Comparison of ENCODE assay signal across 12 cellular contexts in the genomic region with DNA sequence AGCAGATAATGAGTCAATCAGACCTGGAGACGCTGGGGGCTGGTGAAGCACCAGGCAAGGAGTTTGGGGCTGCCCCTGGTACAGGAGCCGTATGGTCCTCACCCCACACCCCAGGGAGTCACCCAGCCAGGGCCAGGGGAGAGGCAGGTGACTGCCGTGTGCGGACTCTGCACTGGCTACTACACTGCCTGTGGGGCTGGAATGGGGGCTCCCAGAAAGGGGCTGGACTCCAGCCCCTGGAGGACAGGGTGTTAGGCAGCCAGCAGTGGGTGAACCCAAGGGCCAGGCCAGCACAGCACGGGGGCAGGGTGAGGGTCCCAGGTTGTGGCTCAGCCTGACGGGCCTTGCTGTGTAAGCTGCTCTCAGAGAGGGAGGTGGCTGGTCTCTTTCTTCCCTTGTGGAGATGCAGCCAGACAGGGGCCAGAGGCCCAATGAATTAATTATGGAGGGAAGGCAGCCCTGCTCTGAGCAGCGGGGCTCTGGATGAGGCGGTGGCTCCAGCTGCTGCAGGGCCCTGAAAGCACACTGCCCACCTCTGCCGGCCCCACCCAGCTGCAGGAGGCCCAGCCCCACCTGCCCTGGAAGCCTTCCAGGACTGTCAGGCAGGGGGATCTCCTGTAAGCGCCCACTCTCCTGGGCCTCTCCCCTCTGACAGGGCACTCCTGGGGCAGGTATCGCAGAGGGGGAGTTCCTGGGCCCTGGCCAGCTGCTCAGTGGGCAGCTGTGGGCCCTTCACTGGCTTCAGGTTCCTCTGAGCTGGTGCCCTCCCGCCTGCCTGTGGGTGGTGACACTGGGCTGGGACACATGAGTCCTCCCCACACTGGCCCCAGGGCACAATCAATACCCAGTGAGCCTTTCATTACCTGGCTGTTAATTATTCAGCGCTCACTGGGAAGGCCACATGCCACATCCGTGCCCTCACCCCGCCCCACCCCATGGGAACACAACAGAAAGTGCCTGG.
A peak's percentile ranks its signal among the peaks of the same experiment; 100 is the strongest.
DNase-seq lines count a peak whose midpoint lies in the region; ATAC-seq, FAIRE-seq and TF ChIP-seq lines count a peak whose summit lies in the region.
"Had no signal": no experiment of that assay in that cellular context is flagged by ENCODE, and none has a peak within 500 bp of the region (broad histone marks: within the 10 kb centered on the region; RNA-seq: fewer than 3 reads in every experiment).

No MANE protein-coding gene starts in this region.

- no peaks in the 10 kb centered on the region for H3K9me2 ChIP-seq in GM23338 (ENCODE audit: insufficient read depth)
- H3K9me2 ChIP-seq in PC-9 (ENCODE audit: insufficient read depth): no peaks in the 10 kb centered on the region

- no peaks in the 10 kb centered on the region for H3K9me3 ChIP-seq in PC-9 (ENCODE audit: insufficient read depth, low read depth)
- H3K9me3 ChIP-seq: HAP-1, SJSA1 had no signal

- H3K79me2 ChIP-seq in GM23338 (replicated peaks; ENCODE audit: insufficient read depth): no peaks in the 10 kb centered on the region
- no peaks in the 10 kb centered on the region for H3K79me2 ChIP-seq in PC-9 (ENCODE audit: low read depth)

- H3K4me3 ChIP-seq in GM23338 (no peak overlapping the region), PC-9 (no peak overlapping the region)
- H3K4me3 ChIP-seq: HAP-1, SJSA1 had no signal

- POLR2A ChIA-PET in PC-9 (lab: Charles Lee; ENCODE audit: unreplicated experiment): no interaction called here

- H4K20me1 ChIP-seq in GM23338 (replicated peaks; ENCODE audit: insufficient read depth): no peaks in the 10 kb centered on the region
- H4K20me1 ChIP-seq in PC-9 (ENCODE audit: insufficient read depth): no peaks in the 10 kb centered on the region

- peaks cover 2% of the 10 kb centered on the region for H3K27me3 Mint-ChIP-seq in GM23338 (ENCODE audit: insufficient read depth, low read depth, poor library complexity)
- H3K27me3 Mint-ChIP-seq in glutamatergic neuron (ENCODE audit: unreplicated experiment): no peaks in the 10 kb centered on the region
- no peaks in the 10 kb centered on the region for H3K27me3 Mint-ChIP-seq in activated T-cell treated with anti-CD3 and anti-CD28 coated beads, Interleukin-2, amount 50 U/mL, for 4 hours (ENCODE audit: low read depth)

- CTCF ChIA-PET in PC-9 (lab: Charles Lee): no interaction called here

- intact Hi-C loops in PC-9 (cut with micrococcal nuclease; ENCODE audit: unreplicated experiment): no loop called here

- ATAC-seq in GM23338: peak; percentile 14
- ATAC-seq in activated T-cell treated with anti-CD3 and anti-CD28 coated beads, Interleukin-2, amount 50 U/mL, for 4 hours: no peak

- BruUV-seq in PC-9 (replicated peaks; lab: Mats Ljungman, UMichigan): no TSS peak

- H3K4me1 ChIP-seq in GM23338 (ENCODE audit: insufficient read depth): no peaks in the 10 kb centered on the region
- H3K4me1 ChIP-seq in PC-9 (replicated peaks; ENCODE audit: insufficient read depth): no peaks in the 10 kb centered on the region
- H3K4me1 ChIP-seq: HAP-1, SJSA1 had no signal

- H3K27me3 ChIP-seq in GM23338 (ENCODE audit: insufficient read depth): no peaks in the 10 kb centered on the region
- H3K27me3 ChIP-seq in PC-9 (ENCODE audit: insufficient read depth, low read depth): peaks cover 98% of the 10 kb centered on the region
- H3K27me3 ChIP-seq: SJSA1 had no signal

- no peaks in the 10 kb centered on the region for H3K36me3 Mint-ChIP-seq in GM23338 (ENCODE audit: low read depth)
- peaks cover 13% of the 10 kb centered on the region for H3K36me3 Mint-ChIP-seq in glutamatergic neuron (ENCODE audit: unreplicated experiment)
- no peaks in the 10 kb centered on the region for H3K36me3 Mint-ChIP-seq in activated T-cell treated with anti-CD3 and anti-CD28 coated beads, Interleukin-2, amount 50 U/mL, for 4 hours (ENCODE audit: insufficient read depth)
- H3K36me3 Mint-ChIP-seq: naive B cell had no signal

- TF ChIP-seq POLR2A in GM12892 (IDR thresholded peaks at IDR 0.05; ENCODE audit: low read depth, low read length): no peak

- no peak overlapping the region for H3K27ac ChIP-seq in GM23338 (ENCODE audit: low read depth)
- no peak overlapping the region for H3K27ac ChIP-seq in PC-9
- H3K27ac ChIP-seq: SJSA1 had no signal

- H3K4me3 Mint-ChIP-seq in GM23338 (no peak overlapping the region), glutamatergic neuron (ENCODE audit: unreplicated experiment) (no peak overlapping the region)
- H3K4me3 Mint-ChIP-seq in activated T-cell treated with anti-CD3 and anti-CD28 coated beads, Interleukin-2, amount 50 U/mL, for 4 hours: no peak overlapping the region
- H3K4me3 Mint-ChIP-seq: naive B cell had no signal

- H3K36me3 ChIP-seq in GM23338 (ENCODE audit: insufficient read depth) (no peaks in the 10 kb centered on the region), PC-9 (ENCODE audit: low read depth) (no peaks in the 10 kb centered on the region)
- H3K36me3 ChIP-seq: HAP-1, SJSA1 had no signal

- no peak for FAIRE-seq in GM12892 (lab: Jason Lieb, UNC)

- peak overlapping the region; percentile 69; the same call in 1 of the 2 replicates for H2AFZ ChIP-seq in GM23338
- H2AFZ ChIP-seq in PC-9: no peak overlapping the region

- H3K4me2 ChIP-seq in GM23338 (no peak overlapping the region), PC-9 (no peak overlapping the region)

- TF ChIP-seq CTCF in GM23338 (conservative IDR thresholded peaks at IDR 0.05; ENCODE audit: low read depth in 2 of 2) (no peak), glutamatergic neuron (IDR thresholded peaks at IDR 0.05; ENCODE audit: partially characterized antibody, unreplicated experiment) (no peak), PC-9 (conservative IDR thresholded peaks at IDR 0.05) (no peak)

- H3K4me1 Mint-ChIP-seq in GM23338 (peaks cover 5% of the 10 kb centered on the region; the same call in 2 of the 3 replicates), glutamatergic neuron (ENCODE audit: low read depth, unreplicated experiment) (peaks cover 2% of the 10 kb centered on the region)
- H3K4me1 Mint-ChIP-seq in activated T-cell treated with anti-CD3 and anti-CD28 coated beads, Interleukin-2, amount 50 U/mL, for 4 hours (ENCODE audit: low read depth): no peaks in the 10 kb centered on the region
- H3K4me1 Mint-ChIP-seq: naive B cell had no signal

- H3K9me3 Mint-ChIP-seq in GM23338 (no peaks in the 10 kb centered on the region; the same call in 2 of the 3 replicates), glutamatergic neuron (ENCODE audit: unreplicated experiment) (peaks cover 2% of the 10 kb centered on the region)
- H3K9me3 Mint-ChIP-seq in activated T-cell treated with anti-CD3 and anti-CD28 coated beads, Interleukin-2, amount 50 U/mL, for 4 hours: no peaks in the 10 kb centered on the region
- H3K9me3 Mint-ChIP-seq: naive B cell had no signal

- H3K27ac Mint-ChIP-seq in GM23338 (peak overlapping the region; percentile 61; the same call in 1 of the 2 replicates), glutamatergic neuron (ENCODE audit: unreplicated experiment) (peak overlapping the region; percentile 8)

- H3F3A ChIP-seq in GM23338 (replicated peaks; ENCODE audit: low read depth): no peaks in the 10 kb centered on the region
- no peaks in the 10 kb centered on the region for H3F3A ChIP-seq in PC-9 (ENCODE audit: insufficient read depth, low read depth)

- DNase-seq in GM23338 (ENCODE audit: low spot score) (no peak), NCI-H510A (lab: John Stamatoyannopoulos, UW) (peak; percentile 64), glutamatergic neuron (no peak), retina (peak; percentile 74), GM12892 (ENCODE audit: insufficient read length) (no peak), germinal center (ENCODE audit: low spot score) (no peak), PC-9 (no peak)
- no peak for DNase-seq in activated T-cell treated with anti-CD3 and anti-CD28 coated beads, Interleukin-2, amount 50 U/mL, for 4 hours
- DNase-seq: naive B cell, NCI-H1694 had no signal

TF ChIP-seq in GM23338, 12 proteins besides CTCF, POLR2A, EP300 and RAD21:
- TF ChIP-seq STAT1 (IDR thresholded peaks at IDR 0.05; ENCODE audit: unreplicated experiment): no peak
- TF ChIP-seq ZNF331 (CRISPR knock-in tag; IDR thresholded peaks at IDR 0.05; ENCODE audit: low read depth): no peak
- no peak for TF ChIP-seq EZH2phosphoT487 (IDR thresholded peaks at IDR 0.05; ENCODE audit: unreplicated experiment)

Comparison
In these comparisons a context has a peak if more than half of its experiments do, and no peak if none do; other contexts are left out.
1. DNase-seq: peak in NCI-H510A (single experiment) and retina (single experiment); none in GM23338 (single experiment), glutamatergic neuron (single experiment), GM12892 (single experiment), germinal center (single experiment), PC-9 (0 of 2) and activated T-cell treated with anti-CD3 and anti-CD28 coated beads, Interleukin-2, amount 50 U/mL, for 4 hours (single experiment).